Comparison of ENCODE assay signal across 8 cellular contexts in genomic region chr14:77457115-77457521, GRCh38. TPM values are rescaled to one million over a fixed set of nuclear protein-coding genes. Genes with fewer than 3 reads are reported as not detected.
DNase-seq lines count a peak whose midpoint lies in the region; ATAC-seq and TF ChIP-seq lines count a peak whose summit lies in the region.

No MANE protein-coding gene starts in this region.

- H3K4me3 ChIP-seq in liver (ENCODE audit: low read depth in 1 of 3, low read length in 3 of 3), result peak overlapping the region; percentile 68 to 90 (median 88)
- peak overlapping the region; percentile 75 to 99 (median 80) for H3K4me3 ChIP-seq in upper lobe of left lung

- TF ChIP-seq EP300 in upper lobe of left lung (IDR thresholded peaks at IDR 0.05), result no peak

- peak overlapping the region; percentile 97 for H3K27ac Mint-ChIP-seq in T-helper 2 cell treated with Interferon-gamma antibody and Interleukin-4, amounts not matched to agents 5 μg/mL and 100 μg/mL, for 36 hours

- TF ChIP-seq CTCF in liver (IDR thresholded peaks at IDR 0.05; ENCODE audit: low read depth, low read length, missing input control) (no peak), upper lobe of left lung (IDR thresholded peaks at IDR 0.05) (no peak)

- H3K27ac ChIP-seq in liver (ENCODE audit: low read depth in 1 of 2, low read length in 2 of 2) (peak overlapping the region; percentile 86 to 99), upper lobe of left lung (peak overlapping the region; percentile 84 to 97 (median 90))

- TF ChIP-seq RAD21 in liver (IDR thresholded peaks at IDR 0.05), result no peak

- H3K4me3 Mint-ChIP-seq in T-helper 2 cell treated with Interferon-gamma antibody and Interleukin-4, amounts not matched to agents 5 μg/mL and 100 μg/mL, for 36 hours, result peak overlapping the region; percentile 97

- no peaks in the 10 kb centered on the region for H3K9me3 Mint-ChIP-seq in T-helper 2 cell treated with Interferon-gamma antibody and Interleukin-4, amounts not matched to agents 5 μg/mL and 100 μg/mL, for 36 hours

- under 1% methylated on average over 18 of the region's 18 CpGs for WGBS in liver
- 0% methylated on average over 16 to 18 of the region's 18 CpGs for WGBS in upper lobe of left lung, 2 donors

- peaks cover 0 to 30% (median 16%) of the 10 kb centered on the region in 4 donors for H3K4me1 ChIP-seq in liver (ENCODE audit: control insufficient read depth in 4 of 4, insufficient read depth in 4 of 4, low read length in 3 of 4)
- H3K4me1 ChIP-seq in upper lobe of left lung, result peaks cover 17 to 26% (median 21%) of the 10 kb centered on the region in 4 donors

- peaks cover 30% of the 10 kb centered on the region for H3K36me3 Mint-ChIP-seq in T-helper 2 cell treated with Interferon-gamma antibody and Interleukin-4, amounts not matched to agents 5 μg/mL and 100 μg/mL, for 36 hours (ENCODE audit: low read depth)

- H3K27me3 ChIP-seq in liver (ENCODE audit: control insufficient read depth in 4 of 4, insufficient read depth in 4 of 4, low read length in 3 of 4) (no peaks in the 10 kb centered on the region), upper lobe of left lung (no peaks in the 10 kb centered on the region)

- peak overlapping the region; percentile 83 to 99 for H3K9ac ChIP-seq in liver (ENCODE audit: low read depth in 1 of 2, low read length in 2 of 2)

- H3K4me1 Mint-ChIP-seq in T-helper 2 cell treated with Interferon-gamma antibody and Interleukin-4, amounts not matched to agents 5 μg/mL and 100 μg/mL, for 36 hours (ENCODE audit: low read depth), result peaks cover 24% of the 10 kb centered on the region

- TF ChIP-seq POLR2A in upper lobe of left lung (IDR thresholded peaks at IDR 0.05), result peak in 2 of 4 donors; percentile 68

- DNase-seq in T-helper 2 cell treated with Interferon-gamma antibody and Interleukin-4, amounts not matched to agents 5 μg/mL and 100 μg/mL, for 36 hours (ENCODE audit: low spot score), result no peak
- DNase-seq in T-helper 2 cell (no peak), HPDE6-E6E7 (ENCODE audit: extremely low spot score) (peak; percentile 21), amniotic stem cell (lab: John Stamatoyannopoulos, UW) (peak; percentile 1), upper lobe of left lung (no peak), NCI-H187 treated with DMSO at 0.1 percent for 48 hours (lab: John Stamatoyannopoulos, UW) (no peak)

- H3K27me3 Mint-ChIP-seq in T-helper 2 cell treated with Interferon-gamma antibody and Interleukin-4, amounts not matched to agents 5 μg/mL and 100 μg/mL, for 36 hours (ENCODE audit: low read depth), result no peaks in the 10 kb centered on the region

- ATAC-seq in upper lobe of left lung (ENCODE audit: low FRiP score in 2 of 2) (peak in 1 of 2 donors; percentile 5), HG02759 (IDR thresholded peaks at IDR 0.05; ENCODE audit: unreplicated experiment) (no peak)

- H3K9me3 ChIP-seq in liver (ENCODE audit: control insufficient read depth in 4 of 4, low read length in 3 of 4) (no peaks in the 10 kb centered on the region), upper lobe of left lung (no peaks in the 10 kb centered on the region)

- H3K36me3 ChIP-seq in liver (ENCODE audit: control insufficient read depth in 4 of 4, insufficient read depth in 3 of 4, low read depth in 1 of 4, low read length in 3 of 4) (peaks cover 6 to 28% (median 24%) of the 10 kb centered on the region in 4 donors), upper lobe of left lung (peaks cover 11 to 44% (median 27%) of the 10 kb centered on the region in 4 donors)

TF ChIP-seq in liver, 16 proteins besides CTCF, POLR2A, EP300 and RAD21:
- TF ChIP-seq HNF4G (IDR thresholded peaks at IDR 0.05), result no peak
- no peak for TF ChIP-seq YY1 (IDR thresholded peaks at IDR 0.05)
- TF ChIP-seq ATF3 (IDR thresholded peaks at IDR 0.05), result no peak

RNA-seq across cellular contexts. Expression of gene VIPAS39, which starts 0.3 kb away (rescaled TPM):
- total RNA-seq in liver, result 10 to 100 TPM in 1 of 2 donors, 1 to 10 TPM in 1; 9.8 to 13.9 TPM
- 1 to 10 TPM; 5.6 to 8.0 TPM for polyA plus RNA-seq in liver
- 10 to 100 TPM in 4 of 6 donors, 1 to 10 TPM in 2; 7.1 to 19.2 (median 16.8) TPM for total RNA-seq in upper lobe of left lung

RNA-seq across cellular contexts. Expression of gene AHSA1, which starts 0.8 kb away (rescaled TPM):
- total RNA-seq in liver, result 10 to 100 TPM; 45.8 to 80.7 TPM
- 10 to 100 TPM; 47.5 to 54.3 TPM for polyA plus RNA-seq in liver
- 100 to 1,000 TPM in 1 of 6 donors, 10 to 100 TPM in 5; 41.9 to 110 (median 93.3) TPM for total RNA-seq in upper lobe of left lung

RNA-seq across cellular contexts. Expression of gene NOXRED1, which starts 33.8 kb away (rescaled TPM):
- under 1 TPM; 0.19 to 0.50 TPM for total RNA-seq in liver
- polyA plus RNA-seq in liver, result under 1 TPM; 0.06 to 0.42 TPM
- total RNA-seq in upper lobe of left lung, result under 1 TPM in 4 of 6 donors, not detected in 2; 0.30 to 0.40 (median 0.31) TPM

RNA-seq across cellular contexts. Expression of gene ISM2, which starts 41.5 kb away (rescaled TPM):
- not detected for total RNA-seq in liver
- polyA plus RNA-seq in liver, result not detected
- total RNA-seq in upper lobe of left lung, result not detected

Comparison
In these comparisons a context has a peak if more than half of its experiments do, and no peak if none do; other contexts are left out.
1. DNase-seq: peak in HPDE6-E6E7 (single experiment) and amniotic stem cell (single experiment); none in T-helper 2 cell treated with Interferon-gamma antibody and Interleukin-4, amounts not matched to agents 5 μg/mL and 100 μg/mL, for 36 hours (single experiment), T-helper 2 cell (0 of 5), upper lobe of left lung (0 of 2) and NCI-H187 treated with DMSO at 0.1 percent for 48 hours (single experiment).